18 cellular contexts compared by ENCODE assay signal in genomic region chr1:59601811-59602210, GRCh38.
"Had no signal": no experiment of that assay in that cellular context is flagged by ENCODE, and none has a peak within 500 bp of the region (broad histone marks: within the 10 kb centered on the region; RNA-seq: fewer than 3 reads in every experiment).

No MANE protein-coding gene starts in this region.

- ATAC-seq: activated naive CD8-positive, alpha-beta T cell treated with anti-CD3 and anti-CD28 coated beads, Interleukin-2, amount 50 U/mL, for 24 hours; natural killer cell; pancreas; stimulated activated naive CD8-positive, alpha-beta T cell treated with anti-CD3 and anti-CD28 coated beads, Interleukin-15, Interleukin-2, amounts not matched to agents 100 U/mL and 50 U/mL, for 24 hours; T-cell had no signal

- H3K4me3 ChIP-seq: left ventricle myocardium inferior, pancreas, suprapubic skin, upper lobe of left lung had no signal

- H3K27ac ChIP-seq: neutrophil, pancreas, suprapubic skin, upper lobe of left lung had no signal

- H3K27me3 ChIP-seq: neutrophil, pancreas, suprapubic skin, upper lobe of left lung had no signal

- DNase-seq: activated CD4-positive, alpha-beta T cell treated with anti-CD3 and anti-CD28 coated beads, Interleukin-2, amount 50 U/mL, for 1 hour; activated CD4-positive, CD25-positive, alpha-beta regulatory T cell; activated CD8-positive, alpha-beta memory T cell treated with anti-CD3 and anti-CD28 coated beads, Interleukin-2, amount 50 U/mL, for 4 hours; activated effector memory CD4-positive, alpha-beta T cell treated with Interleukin-2 at 50 U/mL for 16 hours; activated naive CD4-positive, alpha-beta T cell treated with anti-CD3 and anti-CD28 coated beads, Interleukin-2, amount 10 ng/mL, durations not matched to agents 7 days and 5 days; activated naive CD8-positive, alpha-beta T cell treated with anti-CD3 and anti-CD28 coated beads, Interleukin-2, amount 50 U/mL, for 24 hours; activated T-cell treated with anti-CD3 and anti-CD28 coated beads, Interleukin-2, amount 50 U/mL, for 48 hours; cortex of kidney; erythroblast; immature natural killer cell; natural killer cell; stimulated activated naive CD8-positive, alpha-beta T cell treated with anti-CD3 and anti-CD28 coated beads, Interleukin-15, Interleukin-2, amounts not matched to agents 100 U/mL and 50 U/mL, for 24 hours; T-cell had no signal

- H3K9me3 ChIP-seq: left ventricle myocardium inferior, neutrophil, pancreas, suprapubic skin, upper lobe of left lung had no signal

- H3K36me3 ChIP-seq: left ventricle myocardium inferior, neutrophil, pancreas, suprapubic skin, upper lobe of left lung had no signal
